In the genomic region with DNA sequence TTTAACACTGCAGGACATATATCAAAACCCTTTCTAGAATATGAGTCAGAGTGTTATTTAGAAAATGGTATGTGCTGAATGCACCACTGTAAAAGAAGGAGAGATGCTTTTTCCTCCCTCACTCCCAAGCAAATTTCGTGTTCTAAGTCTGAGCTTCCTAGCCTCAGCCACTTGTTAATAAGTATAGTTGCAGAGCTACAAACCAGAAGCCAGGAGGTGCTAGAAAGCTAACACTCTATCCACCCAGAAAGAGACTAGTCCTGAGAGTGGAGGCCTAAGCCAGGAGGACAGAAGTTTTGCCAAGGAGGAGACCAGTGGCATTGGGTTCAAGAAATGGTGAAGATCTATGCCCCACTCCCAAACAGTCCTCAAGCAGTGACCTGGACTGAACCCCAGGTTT, we compare ENCODE assay signal across 8 cellular contexts. TPM values are rescaled to one million over a fixed set of nuclear protein-coding genes. Genes with fewer than 3 reads are reported as not detected.
DNase-seq lines count a peak whose midpoint lies in the region; ATAC-seq and TF ChIP-seq lines count a peak whose summit lies in the region.
"Had no signal": no experiment of that assay in that cellular context is flagged by ENCODE, and none has a peak within 500 bp of the region (broad histone marks: within the 10 kb centered on the region; RNA-seq: fewer than 3 reads in every experiment).

No MANE protein-coding gene starts in this region.

- no peak overlapping the region for H3K27ac ChIP-seq in trophoblast cell (ENCODE audit: low read depth, low read length)

- H2BK120ac ChIP-seq in trophoblast cell (ENCODE audit: insufficient read depth, low read length, poor library complexity) = no peak overlapping the region

- no peak overlapping the region for H3K4me3 ChIP-seq in astrocyte of the spinal cord (ENCODE audit: low read depth, low read length)
- H3K4me3 ChIP-seq in trophoblast cell (ENCODE audit: low read depth, low read length) = no peak overlapping the region

- no peaks in the 10 kb centered on the region for H3K79me2 ChIP-seq in trophoblast cell (ENCODE audit: control insufficient read depth, insufficient read depth, low read length, poor library complexity)

- no peaks in the 10 kb centered on the region for H3K9me3 ChIP-seq in trophoblast cell (ENCODE audit: insufficient read depth, low read depth, low read length)

- no peak overlapping the region for H3K9ac ChIP-seq in trophoblast cell (ENCODE audit: low read length)

- in situ Hi-C loops in astrocyte of the spinal cord (cut with HindIII; ENCODE audit: low sequenced_read_pairs) = no loop called here

- H3K23ac ChIP-seq in trophoblast cell (ENCODE audit: low read length) = no peak overlapping the region

- H2BK5ac ChIP-seq in trophoblast cell (ENCODE audit: low read depth, low read length, poor library complexity) = no peak overlapping the region

- H2BK12ac ChIP-seq in trophoblast cell (ENCODE audit: low read length) = no peak overlapping the region

- no CpG with 5 or more reads among the region's 1 CpG for WGBS in trophoblast cell (ENCODE audit: extremely low coverage, insufficient coverage, insufficient read length)

- H2AK5ac ChIP-seq in trophoblast cell (ENCODE audit: low read length) = no peak overlapping the region

- no peak overlapping the region for H4K91ac ChIP-seq in trophoblast cell (ENCODE audit: low read depth, low read length)

- H3K36me3 ChIP-seq in trophoblast cell (ENCODE audit: control insufficient read depth in 1 of 2, insufficient read depth in 2 of 2, low read length in 2 of 2) = no peaks in the 10 kb centered on the region

- peak; percentile 36 for TF ChIP-seq CTCF in astrocyte of the spinal cord (IDR thresholded peaks at IDR 0.05; ENCODE audit: low read depth, low read length)
- no peak for TF ChIP-seq CTCF in omental fat pad (IDR thresholded peaks at IDR 0.05)

- peaks cover 0 to under 1% of the 10 kb centered on the region in 2 experiments for H3K4me1 ChIP-seq in trophoblast cell (ENCODE audit: control insufficient read depth in 1 of 2, insufficient read depth in 2 of 2, low read length in 2 of 2)

- H4K12ac ChIP-seq in trophoblast cell (ENCODE audit: low read depth, low read length) = no peak overlapping the region

- H3K4ac ChIP-seq in trophoblast cell (ENCODE audit: low read depth, low read length) = no peak overlapping the region

- no peak overlapping the region for H3K18ac ChIP-seq in trophoblast cell (ENCODE audit: low read length)

- H3K4me2 ChIP-seq in trophoblast cell (ENCODE audit: low read length) = no peak overlapping the region

- H3K27me3 ChIP-seq in trophoblast cell (ENCODE audit: insufficient read depth, low read length) = no peaks in the 10 kb centered on the region

- H3K14ac ChIP-seq in trophoblast cell (ENCODE audit: low read length) = no peak overlapping the region

- DNase-seq in astrocyte of the spinal cord (ENCODE audit: low read depth, low spot score) (peak; percentile 7), trophoblast cell (peak in 1 of 2 donors; percentile 15), omental fat pad (ENCODE audit: low spot score) (no peak), RPMI8226 (no peak), NCI-H1436 treated with DMSO at 0.1 percent for 48 hours (lab: John Stamatoyannopoulos, UW) (no peak)
- DNase-seq: NCI-H146 had no signal

- H4K8ac ChIP-seq in trophoblast cell (ENCODE audit: low read depth, low read length) = peak overlapping the region; percentile 47

- ATAC-seq in GM18502 (IDR thresholded peaks at IDR 0.05; ENCODE audit: poor library complexity, unreplicated experiment) (peak; percentile 56), HG02973 (IDR thresholded peaks at IDR 0.05; ENCODE audit: unreplicated experiment) (peak; percentile 52), omental fat pad (ENCODE audit: low FRiP score) (no peak)

- H3K79me1 ChIP-seq in trophoblast cell (ENCODE audit: low read length) = no peaks in the 10 kb centered on the region

- no peak overlapping the region for H2AFZ ChIP-seq in trophoblast cell (ENCODE audit: insufficient read depth, low read length, poor library complexity)

RNA-seq across cellular contexts. Expression of a gene that starts 40.5 kb away (rescaled TPM):
- polyA plus RNA-seq in trophoblast cell (2013) = 28.0 and 30.5 TPM in 2 replicates
- 10 to 100 TPM; 23.2 to 40.8 (median 30.4) TPM for total RNA-seq in omental fat pad
